In genomic region chr13:23750383-23751121, GRCh38 we compare ENCODE assay signal across 19 cellular contexts.
DNase-seq lines count a peak whose midpoint lies in the region; ATAC-seq, FAIRE-seq and TF ChIP-seq lines count a peak whose summit lies in the region.
"Had no signal": no experiment of that assay in that cellular context is flagged by ENCODE, and none has a peak within 500 bp of the region (broad histone marks: within the 10 kb centered on the region; RNA-seq: fewer than 3 reads in every experiment).

No MANE protein-coding gene starts in this region.

- ATAC-seq in HG02763 (IDR thresholded peaks at IDR 0.05; ENCODE audit: unreplicated experiment) (no peak), GM19328 (IDR thresholded peaks at IDR 0.05; ENCODE audit: unreplicated experiment) (no peak)
- ATAC-seq: mucosa of descending colon had no signal

- H3K27me3 ChIP-seq in ACC112 (ENCODE audit: insufficient read depth, low read length), result no peaks in the 10 kb centered on the region

- no peak overlapping the region for H3K27ac Mint-ChIP-seq in activated CD4-positive, alpha-beta memory T cell treated with anti-CD3 and anti-CD28 coated beads for 36 hours
- H3K27ac Mint-ChIP-seq in progenitor cell of endocrine pancreas, result no peak overlapping the region

- no peaks in the 10 kb centered on the region for H3K9me3 Mint-ChIP-seq in activated CD4-positive, alpha-beta memory T cell treated with anti-CD3 and anti-CD28 coated beads for 36 hours
- H3K9me3 Mint-ChIP-seq in progenitor cell of endocrine pancreas (ENCODE audit: low read depth), result no peaks in the 10 kb centered on the region
- H3K9me3 Mint-ChIP-seq: endodermal cell, type B pancreatic cell had no signal

- CTCF ChIA-PET in activated CD4-positive, alpha-beta memory T cell treated with anti-CD3 and anti-CD28 coated beads for 36 hours (lab: Charles Lee), result interaction anchor here (1.1 to 1.5 kb wide), 4 partner anchors 8 to 44 kb away, joined by 3 to 6 read pairs (median 4); no protein-coding TSS in a partner anchor

- H3K4me3 Mint-ChIP-seq in activated CD4-positive, alpha-beta memory T cell treated with anti-CD3 and anti-CD28 coated beads for 36 hours, result no peak overlapping the region
- H3K4me3 Mint-ChIP-seq in progenitor cell of endocrine pancreas (ENCODE audit: low read depth), result no peak overlapping the region
- H3K4me3 Mint-ChIP-seq: brain, endodermal cell, type B pancreatic cell had no signal

- H3K79me2 ChIP-seq in ACC112 (ENCODE audit: control insufficient read depth, insufficient read depth, low read length, unreplicated experiment), result no peaks in the 10 kb centered on the region
- H3K79me2 ChIP-seq: parathyroid adenoma had no signal

- peak; percentile 43 for FAIRE-seq in GM12891 (lab: Jason Lieb, UNC)
- FAIRE-seq: islet of Langerhans had no signal

- no peak for TF ChIP-seq CTCF in progenitor cell of endocrine pancreas (IDR thresholded peaks at IDR 0.05; ENCODE audit: unreplicated experiment)

- no peaks in the 10 kb centered on the region for H3K36me3 ChIP-seq in ACC112 (ENCODE audit: insufficient read depth, low read length)

- TF ChIP-seq POLR2A in GM12891 (IDR thresholded peaks at IDR 0.05; ENCODE audit: low read depth, low read length), result no peak

- H3K27me3 Mint-ChIP-seq in activated CD4-positive, alpha-beta memory T cell treated with anti-CD3 and anti-CD28 coated beads for 36 hours, result no peaks in the 10 kb centered on the region
- H3K27me3 Mint-ChIP-seq in progenitor cell of endocrine pancreas, result peaks cover 7% of the 10 kb centered on the region
- H3K27me3 Mint-ChIP-seq: brain, type B pancreatic cell had no signal

- POLR2A ChIA-PET in activated CD4-positive, alpha-beta memory T cell treated with anti-CD3 and anti-CD28 coated beads for 36 hours (lab: Charles Lee), result interaction anchor here (1.2 to 1.4 kb wide), 2 partner anchors 13 to 50 kb away, joined by 3 to 5 read pairs; no protein-coding TSS in a partner anchor

- intact Hi-C loops in activated CD4-positive, alpha-beta memory T cell treated with anti-CD3 and anti-CD28 coated beads for 36 hours (cut with micrococcal nuclease), result loop anchor here (2.0 to 5.0 kb wide), 4 partner anchors 73 to 373 kb away; partner anchors contain the start of gene MIPEP

- peaks cover 41% of the 10 kb centered on the region for H3K4me1 Mint-ChIP-seq in activated CD4-positive, alpha-beta memory T cell treated with anti-CD3 and anti-CD28 coated beads for 36 hours (ENCODE audit: low read depth)
- peaks cover 38% of the 10 kb centered on the region for H3K4me1 Mint-ChIP-seq in progenitor cell of endocrine pancreas (ENCODE audit: low read depth)

- DNase-seq in GM12891 (ENCODE audit: insufficient read length, low spot score) (no peak), hepatic stellate cell (ENCODE audit: low spot score) (peak; percentile 12), progenitor cell of endocrine pancreas (ENCODE audit: low spot score, unreplicated experiment) (no peak), NCI-H1417 (lab: John Stamatoyannopoulos, UW) (no peak)
- peak; percentile 25 for DNase-seq in activated CD4-positive, alpha-beta memory T cell treated with anti-CD3 and anti-CD28 coated beads for 36 hours
- DNase-seq: activated CD4-positive, CD25-positive, alpha-beta regulatory T cell; activated effector memory CD4-positive, alpha-beta T cell treated with anti-CD3 and anti-CD28 coated beads, Interleukin-2, amount 50 U/mL, for 16 hours; DND-41; endodermal cell; mucosa of descending colon; NCI-H1092; NCI-H226 had no signal

- no peak overlapping the region for H3K4me3 ChIP-seq in ACC112 (ENCODE audit: low read depth, low read length)
- H3K4me3 ChIP-seq: mucosa of descending colon had no signal

- no peak overlapping the region for H2AFZ ChIP-seq in ACC112 (ENCODE audit: low read length, unreplicated experiment)
- H2AFZ ChIP-seq: parathyroid adenoma had no signal

- H3K27ac ChIP-seq in ACC112 (ENCODE audit: low read depth, low read length), result peak overlapping the region; percentile 85
- H3K27ac ChIP-seq: parathyroid adenoma had no signal

- H3K36me3 Mint-ChIP-seq in activated CD4-positive, alpha-beta memory T cell treated with anti-CD3 and anti-CD28 coated beads for 36 hours, result peaks cover 13% of the 10 kb centered on the region
- H3K36me3 Mint-ChIP-seq in progenitor cell of endocrine pancreas (ENCODE audit: insufficient read depth), result no peaks in the 10 kb centered on the region
- H3K36me3 Mint-ChIP-seq: brain, type B pancreatic cell had no signal

- H3K4me1 ChIP-seq in ACC112 (ENCODE audit: control insufficient read depth, insufficient read depth, low read length, unreplicated experiment), result peaks cover 58% of the 10 kb centered on the region

TF ChIP-seq in GM12891, 5 proteins besides CTCF, POLR2A, EP300 and RAD21:
- TF ChIP-seq PAX5 (IDR thresholded peaks at IDR 0.05; ENCODE audit: insufficient read depth, low read length, severe bottlenecking) (no peak), SPI1 (IDR thresholded peaks at IDR 0.05; ENCODE audit: low read depth, low read length) (no peak), POLR2AphosphoS5 (IDR thresholded peaks at IDR 0.05; ENCODE audit: low read depth, low read length) (no peak), TAF1 (IDR thresholded peaks at IDR 0.05; ENCODE audit: low read depth, low read length) (no peak), POU2F2 (IDR thresholded peaks at IDR 0.05; ENCODE audit: low read depth, low read length) (no peak)

Comparison
In these comparisons a context has a peak if more than half of its experiments do, and no peak if none do; other contexts are left out.
1. DNase-seq: peak in activated CD4-positive, alpha-beta memory T cell treated with anti-CD3 and anti-CD28 coated beads for 36 hours (single experiment) and hepatic stellate cell (single experiment); none in GM12891 (single experiment), progenitor cell of endocrine pancreas (single experiment) and NCI-H1417 (0 of 3).